ENCODE assay signal across 23 cellular contexts in the genomic region with DNA sequence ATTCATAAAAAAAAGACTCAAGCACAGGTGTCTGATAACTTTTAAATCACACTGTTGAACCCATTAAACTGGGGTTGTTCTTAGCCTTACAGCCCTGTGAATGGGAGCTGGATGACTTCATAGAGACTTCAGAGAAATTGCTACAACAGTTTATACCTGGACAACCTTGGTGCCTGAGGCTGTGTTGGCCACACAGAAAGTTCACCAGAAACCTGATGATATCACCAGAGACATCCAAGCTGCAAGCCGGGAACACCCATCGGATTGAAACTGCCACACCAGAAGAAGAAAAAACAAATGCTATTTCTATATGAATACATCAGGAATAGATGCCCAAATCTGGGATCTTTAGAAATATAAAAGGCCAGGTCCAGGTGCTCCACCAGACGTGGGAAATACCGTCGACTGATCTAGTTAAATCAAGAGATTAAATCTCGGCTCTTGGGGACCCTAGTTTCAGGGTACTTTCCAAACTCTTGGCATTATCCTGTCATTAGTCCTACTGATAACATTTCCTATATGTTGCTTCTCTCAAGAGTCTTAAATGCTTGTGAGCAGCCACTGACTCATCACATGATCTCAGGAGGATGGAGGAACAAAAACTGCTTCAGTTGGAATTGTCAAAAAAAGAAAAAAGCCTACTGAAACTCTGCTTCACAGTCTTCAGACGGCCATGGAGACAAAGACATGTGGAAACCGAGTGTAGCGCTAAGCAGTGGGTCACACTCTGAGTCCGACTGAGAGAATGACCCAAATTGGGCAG. TPM values are rescaled to one million over a fixed set of nuclear protein-coding genes. Genes with fewer than 3 reads are reported as not detected.
"Had no signal": no experiment of that assay in that cellular context is flagged by ENCODE, and none has a peak within 500 bp of the region (broad histone marks: within the 10 kb centered on the region; RNA-seq: fewer than 3 reads in every experiment).

No MANE protein-coding gene starts in this region.

- H3K9me3 ChIP-seq: left ventricle myocardium inferior, tibial artery had no signal

- H3K4me3 Mint-ChIP-seq: activated CD4-positive, alpha-beta T cell treated with anti-CD3 and anti-CD28 coated beads, Interleukin-2, amount 10 ng/mL, durations not matched to agents 7 days and 5 days; activated CD8-positive, alpha-beta T cell treated with anti-CD3 and anti-CD28 coated beads, Interleukin-2, amount 10 ng/mL, durations not matched to agents 7 days and 5 days; activated T-cell treated with anti-CD3 and anti-CD28 coated beads, Interleukin-2, amount 50 U/mL, for 24 hours had no signal

- H3K4me1 Mint-ChIP-seq: activated CD4-positive, alpha-beta T cell treated with anti-CD3 and anti-CD28 coated beads, Interleukin-2, amount 10 ng/mL, durations not matched to agents 7 days and 5 days had no signal

- H3K36me3 ChIP-seq: brain microvascular endothelial cell, left ventricle myocardium inferior, tibial artery had no signal

- DNase-seq: activated CD4-positive, alpha-beta T cell treated with anti-CD3 and anti-CD28 coated beads, Interleukin-2, amount 10 ng/mL, durations not matched to agents 7 days and 5 days; activated CD8-positive, alpha-beta T cell treated with anti-CD3 and anti-CD28 coated beads, Interleukin-2, amount 10 ng/mL, durations not matched to agents 7 days and 5 days; activated effector memory CD4-positive, alpha-beta T cell treated with anti-CD3 and anti-CD28 coated beads, Interleukin-2, amount 50 U/mL, for 16 hours; activated naive CD4-positive, alpha-beta T cell treated with anti-CD3 and anti-CD28 coated beads, Interleukin-2, amount 50 U/mL, for 16 hours; activated T-cell treated with anti-CD3 and anti-CD28 coated beads, Interleukin-2, amount 50 U/mL, for 24 hours; aorta; brain microvascular endothelial cell; effector CD8-positive, alpha-beta T cell; left ventricle myocardium inferior; stimulated activated naive CD8-positive, alpha-beta T cell treated with anti-CD3 and anti-CD28 coated beads, Interleukin-15, Interleukin-2, amounts not matched to agents 100 U/mL and 50 U/mL, for 24 hours; substantia nigra; T-helper 1 cell; T-helper 9 cell; tibial artery had no signal

- H3K4me3 ChIP-seq: left ventricle myocardium inferior, tibial artery had no signal

- ATAC-seq: activated CD4-positive, CD25-positive, alpha-beta regulatory T cell treated with anti-CD3 and anti-CD28 coated beads, Interleukin-2, amount 50 U/mL, for 24 hours; activated CD8-positive, alpha-beta T cell treated with anti-CD3 and anti-CD28 coated beads, Interleukin-2, amount 10 ng/mL, durations not matched to agents 7 days and 5 days; stimulated activated naive CD8-positive, alpha-beta T cell treated with anti-CD3 and anti-CD28 coated beads, Interleukin-15, Interleukin-2, amounts not matched to agents 100 U/mL and 50 U/mL, for 24 hours had no signal

- H3K27ac Mint-ChIP-seq: activated CD4-positive, alpha-beta T cell treated with anti-CD3 and anti-CD28 coated beads, Interleukin-2, amount 10 ng/mL, durations not matched to agents 7 days and 5 days; activated CD8-positive, alpha-beta T cell treated with anti-CD3 and anti-CD28 coated beads, Interleukin-2, amount 10 ng/mL, durations not matched to agents 7 days and 5 days; activated T-cell treated with anti-CD3 and anti-CD28 coated beads, Interleukin-2, amount 50 U/mL, for 24 hours; progenitor cell of endocrine pancreas had no signal

- FAIRE-seq: endothelial cell of umbilical vein, frontal cortex had no signal

- H3K27me3 ChIP-seq: brain microvascular endothelial cell, tibial artery had no signal

- H3K4me1 ChIP-seq: tibial artery had no signal

- H3K9me3 Mint-ChIP-seq: activated CD4-positive, alpha-beta T cell treated with anti-CD3 and anti-CD28 coated beads, Interleukin-2, amount 10 ng/mL, durations not matched to agents 7 days and 5 days; activated T-cell treated with anti-CD3 and anti-CD28 coated beads, Interleukin-2, amount 50 U/mL, for 24 hours had no signal

- H3K27ac ChIP-seq: brain microvascular endothelial cell, left ventricle myocardium inferior, tibial artery had no signal

- H3K27me3 Mint-ChIP-seq: activated T-cell treated with anti-CD3 and anti-CD28 coated beads, Interleukin-2, amount 50 U/mL, for 24 hours had no signal

RNA-seq across cellular contexts. Expression of gene APOL5, which starts 28.6 kb away (rescaled TPM):
- total RNA-seq: activated CD4-positive, alpha-beta T cell treated with anti-CD3 and anti-CD28 coated beads, Interleukin-2, amount 10 ng/mL, durations not matched to agents 7 days and 5 days; activated CD8-positive, alpha-beta T cell treated with anti-CD3 and anti-CD28 coated beads, Interleukin-2, amount 10 ng/mL, durations not matched to agents 7 days and 5 days; aorta; cerebellum; endothelial cell of umbilical vein; frontal cortex; kidney epithelial cell; left ventricle myocardium inferior; omental fat pad; progenitor cell of endocrine pancreas had no signal
- polyA plus RNA-seq: aorta, endothelial cell of umbilical vein, neural cell, urinary bladder had no signal

RNA-seq across cellular contexts. Expression of gene APOL6, which starts 40.8 kb away (rescaled TPM):
- polyA plus RNA-seq: neural cell had no signal
